1 cellular context compared by ENCODE assay signal in genomic region chr17:27346228-27346899, GRCh38.
TF ChIP-seq lines count a peak whose summit lies in the region.

No MANE protein-coding gene starts in this region.

TF ChIP-seq in WTC11, 78 proteins besides CTCF, POLR2A, EP300 and RAD21 (continued from another document):
- TF ChIP-seq, protein P1, sequence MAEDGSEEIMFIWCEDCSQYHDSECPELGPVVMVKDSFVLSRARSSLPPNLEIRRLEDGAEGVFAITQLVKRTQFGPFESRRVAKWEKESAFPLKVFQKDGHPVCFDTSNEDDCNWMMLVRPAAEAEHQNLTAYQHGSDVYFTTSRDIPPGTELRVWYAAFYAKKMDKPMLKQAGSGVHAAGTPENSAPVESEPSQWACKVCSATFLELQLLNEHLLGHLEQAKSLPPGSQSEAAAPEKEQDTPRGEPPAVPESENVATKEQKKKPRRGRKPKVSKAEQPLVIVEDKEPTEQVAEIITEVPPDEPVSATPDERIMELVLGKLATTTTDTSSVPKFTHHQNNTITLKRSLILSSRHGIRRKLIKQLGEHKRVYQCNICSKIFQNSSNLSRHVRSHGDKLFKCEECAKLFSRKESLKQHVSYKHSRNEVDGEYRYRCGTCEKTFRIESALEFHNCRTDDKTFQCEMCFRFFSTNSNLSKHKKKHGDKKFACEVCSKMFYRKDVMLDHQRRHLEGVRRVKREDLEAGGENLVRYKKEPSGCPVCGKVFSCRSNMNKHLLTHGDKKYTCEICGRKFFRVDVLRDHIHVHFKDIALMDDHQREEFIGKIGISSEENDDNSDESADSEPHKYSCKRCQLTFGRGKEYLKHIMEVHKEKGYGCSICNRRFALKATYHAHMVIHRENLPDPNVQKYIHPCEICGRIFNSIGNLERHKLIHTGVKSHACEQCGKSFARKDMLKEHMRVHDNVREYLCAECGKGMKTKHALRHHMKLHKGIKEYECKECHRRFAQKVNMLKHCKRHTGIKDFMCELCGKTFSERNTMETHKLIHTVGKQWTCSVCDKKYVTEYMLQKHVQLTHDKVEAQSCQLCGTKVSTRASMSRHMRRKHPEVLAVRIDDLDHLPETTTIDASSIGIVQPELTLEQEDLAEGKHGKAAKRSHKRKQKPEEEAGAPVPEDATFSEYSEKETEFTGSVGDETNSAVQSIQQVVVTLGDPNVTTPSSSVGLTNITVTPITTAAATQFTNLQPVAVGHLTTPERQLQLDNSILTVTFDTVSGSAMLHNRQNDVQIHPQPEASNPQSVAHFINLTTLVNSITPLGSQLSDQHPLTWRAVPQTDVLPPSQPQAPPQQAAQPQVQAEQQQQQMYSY (CRISPR knock-in tag; IDR thresholded peaks at IDR 0.05) = no peak
- TF ChIP-seq ZNF232 (CRISPR knock-in tag; IDR thresholded peaks at IDR 0.05) = no peak
- TF ChIP-seq ZNF138 (CRISPR knock-in tag; conservative IDR thresholded peaks at IDR 0.05) = no peak
- TF ChIP-seq ETV6 (CRISPR knock-in tag; IDR thresholded peaks at IDR 0.05) = no peak
- no peak for TF ChIP-seq ZBTB43 (CRISPR knock-in tag; IDR thresholded peaks at IDR 0.05)
- TF ChIP-seq ELF4 (CRISPR knock-in tag; IDR thresholded peaks at IDR 0.05; ENCODE audit: low read depth) = no peak
- TF ChIP-seq TEAD4 (CRISPR knock-in tag; IDR thresholded peaks at IDR 0.05) = no peak
- no peak for TF ChIP-seq CREB1 (CRISPR knock-in tag; IDR thresholded peaks at IDR 0.05)
- no peak for TF ChIP-seq ZNF263 (CRISPR knock-in tag; IDR thresholded peaks at IDR 0.05; ENCODE audit: low read depth)
- no peak for TF ChIP-seq JUN (CRISPR knock-in tag; IDR thresholded peaks at IDR 0.05)
- TF ChIP-seq, protein P2, sequence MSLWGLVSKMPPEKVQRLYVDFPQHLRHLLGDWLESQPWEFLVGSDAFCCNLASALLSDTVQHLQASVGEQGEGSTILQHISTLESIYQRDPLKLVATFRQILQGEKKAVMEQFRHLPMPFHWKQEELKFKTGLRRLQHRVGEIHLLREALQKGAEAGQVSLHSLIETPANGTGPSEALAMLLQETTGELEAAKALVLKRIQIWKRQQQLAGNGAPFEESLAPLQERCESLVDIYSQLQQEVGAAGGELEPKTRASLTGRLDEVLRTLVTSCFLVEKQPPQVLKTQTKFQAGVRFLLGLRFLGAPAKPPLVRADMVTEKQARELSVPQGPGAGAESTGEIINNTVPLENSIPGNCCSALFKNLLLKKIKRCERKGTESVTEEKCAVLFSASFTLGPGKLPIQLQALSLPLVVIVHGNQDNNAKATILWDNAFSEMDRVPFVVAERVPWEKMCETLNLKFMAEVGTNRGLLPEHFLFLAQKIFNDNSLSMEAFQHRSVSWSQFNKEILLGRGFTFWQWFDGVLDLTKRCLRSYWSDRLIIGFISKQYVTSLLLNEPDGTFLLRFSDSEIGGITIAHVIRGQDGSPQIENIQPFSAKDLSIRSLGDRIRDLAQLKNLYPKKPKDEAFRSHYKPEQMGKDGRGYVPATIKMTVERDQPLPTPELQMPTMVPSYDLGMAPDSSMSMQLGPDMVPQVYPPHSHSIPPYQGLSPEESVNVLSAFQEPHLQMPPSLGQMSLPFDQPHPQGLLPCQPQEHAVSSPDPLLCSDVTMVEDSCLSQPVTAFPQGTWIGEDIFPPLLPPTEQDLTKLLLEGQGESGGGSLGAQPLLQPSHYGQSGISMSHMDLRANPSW (CRISPR knock-in tag; conservative IDR thresholded peaks at IDR 0.05; ENCODE audit: low read depth) = no peak
